ENCODE assay signal across 8 cellular contexts in the genomic region with DNA sequence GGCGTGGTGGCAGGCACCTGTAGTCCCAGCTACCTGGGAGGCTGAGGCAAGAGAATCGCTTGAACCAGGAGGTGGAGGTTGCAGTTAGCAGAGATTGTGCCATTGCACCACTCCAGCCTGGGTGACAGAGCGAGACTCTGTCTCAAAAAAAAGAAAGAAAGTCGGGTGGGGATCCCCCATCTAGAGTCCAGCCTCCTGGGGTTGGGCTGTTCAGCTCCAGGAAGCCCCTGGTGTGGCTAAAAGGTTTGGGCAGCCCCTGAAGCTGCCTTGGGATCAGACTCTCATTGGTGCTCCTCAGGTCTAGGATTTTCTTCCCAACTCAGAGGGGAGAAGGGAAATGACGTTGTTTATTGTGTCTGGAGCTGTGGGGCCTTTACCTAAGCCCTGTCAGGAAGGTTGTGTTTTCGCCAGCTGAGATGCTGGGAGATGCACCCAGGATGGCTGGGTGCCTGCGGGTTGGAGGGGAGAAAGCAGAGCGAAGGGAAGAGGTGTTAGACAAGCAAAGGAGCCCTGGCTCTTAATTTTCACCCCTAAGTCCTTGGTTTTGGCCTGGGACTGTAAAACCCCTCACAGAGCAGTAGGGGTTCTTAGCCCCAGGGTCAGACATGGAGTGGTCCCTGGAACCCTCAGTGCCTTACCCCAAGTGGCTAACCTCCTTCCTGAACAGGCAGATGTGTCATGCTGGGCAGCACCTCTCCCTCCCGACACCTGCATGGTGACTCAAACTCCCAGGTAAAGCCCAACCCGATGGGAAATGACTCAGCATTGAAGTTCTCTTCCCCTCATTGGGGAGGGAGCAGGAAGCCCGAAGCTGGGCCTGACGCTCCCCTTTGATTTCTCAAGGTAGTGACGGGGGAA. TPM values are rescaled to one million over a fixed set of nuclear protein-coding genes. Genes with fewer than 3 reads are reported as not detected.
DNase-seq lines count a peak whose midpoint lies in the region; ATAC-seq, FAIRE-seq and TF ChIP-seq lines count a peak whose summit lies in the region.

No MANE protein-coding gene starts in this region.

- peak overlapping the region; percentile 94 for H3K27ac ChIP-seq in epithelial cell of prostate

- TF ChIP-seq POLR2A in GM12892 (IDR thresholded peaks at IDR 0.05; ENCODE audit: low read depth, low read length) = no peak

- FAIRE-seq in GM12892 (lab: Jason Lieb, UNC) (peak; percentile 69), HTR-8/SVneo (lab: Jason Lieb, UNC) (no peak)

- DNase-seq in GM12892 (ENCODE audit: insufficient read length) (peak; percentile 53), epithelial cell of prostate (ENCODE audit: low read depth, low spot score) (peak; percentile 99), GM03348 (ENCODE audit: low spot score) (no peak), NCI-H748 treated with DMSO at 0.1 percent for 48 hours (lab: John Stamatoyannopoulos, UW) (no peak), HTR-8/SVneo (ENCODE audit: insufficient read length, low spot score) (no peak)
- DNase-seq in activated CD4-positive, CD25-positive, alpha-beta regulatory T cell treated with anti-CD3 and anti-CD28 coated beads, Interleukin-2, amount 50 U/mL, for 72 hours = peak; percentile 47
- DNase-seq in stimulated activated CD4-positive, alpha-beta T cell treated with anti-CD3 and anti-CD28 coated beads, TNF-alpha, amount 100 ng/mL, for 4 hours (ENCODE audit: low read depth in 3 of 3) = peak; percentile 31 to 60 (median 53)

- ATAC-seq in HG02885 (IDR thresholded peaks at IDR 0.05; ENCODE audit: poor library complexity, unreplicated experiment) = peak; percentile 53

RNA-seq across cellular contexts. Expression of a gene that starts 21.1 kb away (rescaled TPM):
- polyA plus RNA-seq in GM12892 (2012; ENCODE audit: missing spikeins) = 4.9 TPM

RNA-seq across cellular contexts. Expression of a gene that starts 57.6 kb away (rescaled TPM):
- 13.0 TPM for polyA plus RNA-seq in GM12892 (2012; ENCODE audit: missing spikeins)

Comparison
In these comparisons a context has a peak if more than half of its experiments do, and no peak if none do; other contexts are left out.
1. DNase-seq: peak in GM12892 (single experiment), activated CD4-positive, CD25-positive, alpha-beta regulatory T cell treated with anti-CD3 and anti-CD28 coated beads, Interleukin-2, amount 50 U/mL, for 72 hours (single experiment), epithelial cell of prostate (single experiment) and stimulated activated CD4-positive, alpha-beta T cell treated with anti-CD3 and anti-CD28 coated beads, TNF-alpha, amount 100 ng/mL, for 4 hours (3 of 3); none in GM03348 (single experiment), NCI-H748 treated with DMSO at 0.1 percent for 48 hours (single experiment) and HTR-8/SVneo (single experiment).